Comparison of ENCODE assay signal across 5 cellular contexts in the genomic region with DNA sequence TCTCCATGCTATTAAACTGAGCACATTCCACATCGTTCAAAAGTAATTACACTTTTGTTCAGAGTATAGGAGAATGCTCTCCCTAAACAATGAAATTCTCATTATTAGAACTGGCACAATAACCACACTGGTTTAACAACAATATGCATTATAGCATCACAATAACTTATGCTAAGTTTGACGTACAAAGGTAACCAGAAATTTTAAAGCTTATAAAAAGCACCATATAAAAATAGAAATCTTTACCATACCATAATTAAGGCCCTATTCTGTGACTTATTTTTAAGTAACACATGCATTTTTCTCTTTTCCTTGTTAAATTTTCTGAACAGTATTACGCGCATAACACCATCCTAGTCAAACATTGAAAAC.
"Had no signal": no experiment of that assay in that cellular context is flagged by ENCODE, and none has a peak within 500 bp of the region (broad histone marks: within the 10 kb centered on the region; RNA-seq: fewer than 3 reads in every experiment).

No MANE protein-coding gene starts in this region.

- H3K9me3 Mint-ChIP-seq: IgD-negative memory B cell had no signal

- H3K27me3 Mint-ChIP-seq: IgD-negative memory B cell had no signal

- H3K4me3 Mint-ChIP-seq: HFFc6, IgD-negative memory B cell had no signal

- H3K27ac Mint-ChIP-seq: HFFc6, IgD-negative memory B cell had no signal

- DNase-seq: GM23248, GOT3, H7, HFFc6 had no signal
